In the genomic region with DNA sequence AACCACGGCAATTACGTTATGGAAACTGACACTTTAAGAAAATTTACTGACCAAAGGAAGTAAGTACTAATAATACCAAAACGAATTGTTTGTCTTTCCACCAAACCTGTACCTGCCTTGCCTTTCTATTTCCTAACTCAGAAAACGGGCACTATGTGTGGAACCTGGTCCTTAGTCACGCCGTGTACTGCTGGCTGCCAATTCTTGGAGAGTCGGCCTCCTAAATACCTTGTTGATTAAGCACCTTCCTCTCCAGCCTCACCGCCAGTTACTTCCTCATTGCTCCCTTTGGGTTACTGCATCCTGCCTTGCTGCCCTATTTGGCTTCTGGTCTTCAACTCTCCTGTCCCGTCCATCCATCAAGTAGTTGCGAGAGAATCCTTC, we compare ENCODE assay signal across 9 cellular contexts. TPM values are rescaled to one million over a fixed set of nuclear protein-coding genes. Genes with fewer than 3 reads are reported as not detected.
DNase-seq lines count a peak whose midpoint lies in the region; ATAC-seq and TF ChIP-seq lines count a peak whose summit lies in the region.
"Not testable (repeated sequence)": the region's sequence is repeated elsewhere in the genome, so short reads cannot be mapped to it uniquely, and the experiment has no call there.
"Had no signal": no experiment of that assay in that cellular context is flagged by ENCODE, and none has a peak within 500 bp of the region (broad histone marks: within the 10 kb centered on the region; RNA-seq: fewer than 3 reads in every experiment).

No MANE protein-coding gene starts in this region.

- not testable (repeated sequence) for H3K9me3 ChIP-seq in CD4-positive, alpha-beta memory T cell (ENCODE audit: control insufficient read depth in 1 of 2, low read length in 2 of 2); Loucy (ENCODE audit: insufficient read depth, low read depth, low read length); adipocyte (ENCODE audit: control insufficient read depth, low read length); mucosa of rectum (ENCODE audit: control insufficient read depth in 2 of 2, low read length in 2 of 2)

- peak overlapping the region; percentile 73; the same call in 1 of the 2 replicates for H2AFZ ChIP-seq in Loucy (ENCODE audit: low read length)

- not testable (repeated sequence) for H4K20me1 ChIP-seq in Loucy (ENCODE audit: insufficient read depth, low read length, poor library complexity, severe bottlenecking)

- not testable (repeated sequence) for H3K9me2 ChIP-seq in Loucy (replicated peaks; ENCODE audit: low read depth, low read length)

- peaks cover 27 to 70% (median 55%) of the 10 kb centered on the region in 4 donors for H3K4me1 Mint-ChIP-seq in CD4-positive, alpha-beta memory T cell
- peaks cover 52% of the 10 kb centered on the region for H3K4me1 Mint-ChIP-seq in T-helper 1 cell treated with Interleukin-12 subunit alpha and Interleukin-12 subunit beta and Interleukin-4 antibody, amounts not matched to agents 30 μg/mL and 1 μg/mL, for 36 hours (ENCODE audit: low read depth)
- H3K4me1 Mint-ChIP-seq in stimulated activated naive CD8-positive, alpha-beta T cell treated with anti-CD3 and anti-CD28 coated beads, Interleukin-15, amount 100 ng/mL, for 72 hours: peaks cover 46% of the 10 kb centered on the region

- H3K79me2 ChIP-seq in Loucy (ENCODE audit: insufficient read depth, low read length): not testable (repeated sequence)

- not testable (repeated sequence) for H3K9ac ChIP-seq in Loucy (ENCODE audit: low read depth, low read length, poor library complexity, severe bottlenecking); adipocyte (ENCODE audit: low read length)
- peak overlapping the region in 1 of 2 donors; percentile 28 for H3K9ac ChIP-seq in mucosa of rectum (ENCODE audit: low read depth in 1 of 2, low read length in 2 of 2)

- not testable (repeated sequence) for H3K27me3 Mint-ChIP-seq in CD4-positive, alpha-beta memory T cell; stimulated activated naive CD8-positive, alpha-beta T cell treated with anti-CD3 and anti-CD28 coated beads, Interleukin-15, amount 100 ng/mL, for 72 hours
- H3K27me3 Mint-ChIP-seq in T-helper 1 cell treated with Interleukin-12 subunit alpha and Interleukin-12 subunit beta and Interleukin-4 antibody, amounts not matched to agents 30 μg/mL and 1 μg/mL, for 36 hours (ENCODE audit: low read depth): peaks cover 14% of the 10 kb centered on the region

- H3K36me3 Mint-ChIP-seq in CD4-positive, alpha-beta memory T cell: peaks cover 0 to 10% of the 10 kb centered on the region in 2 donors
- H3K36me3 Mint-ChIP-seq in T-helper 1 cell treated with Interleukin-12 subunit alpha and Interleukin-12 subunit beta and Interleukin-4 antibody, amounts not matched to agents 30 μg/mL and 1 μg/mL, for 36 hours (ENCODE audit: low read depth): not testable (repeated sequence)

- not testable (repeated sequence) for H3K27me3 ChIP-seq in CD4-positive, alpha-beta memory T cell (ENCODE audit: insufficient read depth, low read length); Loucy (ENCODE audit: insufficient read depth, low read length, poor library complexity, severe bottlenecking); adipocyte (replicated peaks; ENCODE audit: control insufficient read depth, insufficient read depth, low read length); mucosa of rectum (ENCODE audit: control insufficient read depth in 2 of 2, insufficient read depth in 2 of 2, low read length in 2 of 2)

- intact Hi-C loops in CD4-positive, alpha-beta memory T cell (cut with micrococcal nuclease): loop anchor here (1.0 to 10.0 kb wide), 5 partner anchors 9 to 187 kb away; no protein-coding TSS in a partner anchor

- peak; percentile 11 for ATAC-seq in GM21737 (IDR thresholded peaks at IDR 0.05; ENCODE audit: unreplicated experiment)
- not testable (repeated sequence) for ATAC-seq in stimulated activated naive CD8-positive, alpha-beta T cell treated with anti-CD3 and anti-CD28 coated beads, Interleukin-15, amount 100 ng/mL, for 72 hours

- H3K27ac ChIP-seq in CD4-positive, alpha-beta memory T cell (ENCODE audit: low read depth, low read length): peak overlapping the region; percentile 61
- peak overlapping the region; percentile 52 to 57 for H3K27ac ChIP-seq in mucosa of rectum (ENCODE audit: low read depth in 2 of 2, low read length in 2 of 2)

- H3K4me3 Mint-ChIP-seq in CD4-positive, alpha-beta memory T cell: peak overlapping the region; percentile 93 to 97 (median 96)
- H3K4me3 Mint-ChIP-seq in T-helper 1 cell treated with Interleukin-12 subunit alpha and Interleukin-12 subunit beta and Interleukin-4 antibody, amounts not matched to agents 30 μg/mL and 1 μg/mL, for 36 hours: peak overlapping the region; percentile 92
- H3K4me3 Mint-ChIP-seq in stimulated activated naive CD8-positive, alpha-beta T cell treated with anti-CD3 and anti-CD28 coated beads, Interleukin-15, amount 100 ng/mL, for 72 hours: peak overlapping the region; percentile 82 to 95

- not testable (repeated sequence) for H3F3A ChIP-seq in Loucy (ENCODE audit: low read depth)

- H3K4me3 ChIP-seq in CD4-positive, alpha-beta memory T cell (ENCODE audit: low read length in 2 of 2): peak overlapping the region in 1 of 2 donors; percentile 64
- not testable (repeated sequence) for H3K4me3 ChIP-seq in Loucy (ENCODE audit: low read length, poor library complexity, severe bottlenecking)
- peak overlapping the region; percentile 82 for H3K4me3 ChIP-seq in adipocyte (ENCODE audit: low read length)
- H3K4me3 ChIP-seq in foreskin fibroblast (ENCODE audit: low read depth in 1 of 2, low read length in 2 of 2): peak overlapping the region; percentile 43 to 63
- peak overlapping the region in 1 of 2 donors; percentile 76 for H3K4me3 ChIP-seq in mucosa of rectum (ENCODE audit: low read length in 2 of 2)

- not testable (repeated sequence) for H3K36me3 ChIP-seq in CD4-positive, alpha-beta memory T cell (ENCODE audit: insufficient read depth, low read length); Loucy (ENCODE audit: insufficient read depth, low read length); adipocyte (ENCODE audit: control insufficient read depth, insufficient read depth, low read length, severe bottlenecking); mucosa of rectum (ENCODE audit: control insufficient read depth in 2 of 2, insufficient read depth in 2 of 2, low read length in 2 of 2)

- H3K4me2 ChIP-seq in Loucy (ENCODE audit: low read depth, low read length, poor library complexity, severe bottlenecking): peak overlapping the region; percentile 20

- H3K27ac Mint-ChIP-seq in CD4-positive, alpha-beta memory T cell: peak overlapping the region; percentile 95 to 99 (median 97)
- peak overlapping the region; percentile 97 for H3K27ac Mint-ChIP-seq in T-helper 1 cell treated with Interleukin-12 subunit alpha and Interleukin-12 subunit beta and Interleukin-4 antibody, amounts not matched to agents 30 μg/mL and 1 μg/mL, for 36 hours
- H3K27ac Mint-ChIP-seq in stimulated activated naive CD8-positive, alpha-beta T cell treated with anti-CD3 and anti-CD28 coated beads, Interleukin-15, amount 100 ng/mL, for 72 hours: peak overlapping the region; percentile 5 to 100

- H3K4me1 ChIP-seq in CD4-positive, alpha-beta memory T cell (ENCODE audit: insufficient read depth, low read length): peaks cover 54% of the 10 kb centered on the region
- H3K4me1 ChIP-seq in Loucy (ENCODE audit: insufficient read depth, low read length, poor library complexity, severe bottlenecking): peaks cover 31% of the 10 kb centered on the region
- H3K4me1 ChIP-seq in adipocyte (ENCODE audit: control insufficient read depth, insufficient read depth, low read length); mucosa of rectum (ENCODE audit: control insufficient read depth in 2 of 2, insufficient read depth in 2 of 2, low read length in 2 of 2): not testable (repeated sequence)

- not testable (repeated sequence) for TF ChIP-seq CTCF in Loucy (conservative IDR thresholded peaks at IDR 0.05; ENCODE audit: low read length); foreskin fibroblast (IDR thresholded peaks at IDR 0.05; ENCODE audit: low read depth, low read length)

- POLR2A ChIA-PET in CD4-positive, alpha-beta memory T cell (lab: Charles Lee; ENCODE audit: partially characterized antibody): interaction anchor here (0.6 to 1.9 kb wide), 7 partner anchors 9 to 1616 kb away, joined by 3 to 39 read pairs (median 8); a partner anchor contains a TSS

- CTCF ChIA-PET in CD4-positive, alpha-beta memory T cell (lab: Charles Lee; ENCODE audit: partially characterized antibody): interaction anchor here (1.3 kb wide), 1 partner anchor 9 kb away, joined by 4 read pairs; no protein-coding TSS in a partner anchor

- peaks cover 0 to 11% (median 0%) of the 10 kb centered on the region in 8 donors for H3K9me3 Mint-ChIP-seq in CD4-positive, alpha-beta memory T cell
- not testable (repeated sequence) for H3K9me3 Mint-ChIP-seq in T-helper 1 cell treated with Interleukin-12 subunit alpha and Interleukin-12 subunit beta and Interleukin-4 antibody, amounts not matched to agents 30 μg/mL and 1 μg/mL, for 36 hours; stimulated activated naive CD8-positive, alpha-beta T cell treated with anti-CD3 and anti-CD28 coated beads, Interleukin-15, amount 100 ng/mL, for 72 hours

- DNase-seq in CD4-positive, alpha-beta memory T cell: peak in 1 of 5 donors; percentile 40
- DNase-seq in adipocyte (ENCODE audit: low read depth); foreskin fibroblast; stimulated activated naive CD8-positive, alpha-beta T cell treated with anti-CD3 and anti-CD28 coated beads, Interleukin-15, amount 100 ng/mL, for 72 hours: not testable (repeated sequence)

RNA-seq across cellular contexts. Expression of a gene that starts 9.1 kb away (rescaled TPM):
- 1 to 10 TPM in 1 of 2 experiments, under 1 TPM in 1; 0.81 to 2.1 TPM for total RNA-seq in CD4-positive, alpha-beta memory T cell
- polyA plus RNA-seq in CD4-positive, alpha-beta memory T cell: under 1 TPM in 1 of 2 donors, not detected in 1; 0.14 TPM
- total RNA-seq: chondrocyte had no signal

RNA-seq across cellular contexts. Expression of a gene that starts 16.2 kb away (rescaled TPM):
- 1 to 10 TPM; 2.4 TPM for total RNA-seq in CD4-positive, alpha-beta memory T cell
- polyA plus RNA-seq in CD4-positive, alpha-beta memory T cell: under 1 TPM in 1 of 2 donors, not detected in 1; 0.09 TPM

RNA-seq across cellular contexts. Expression of a gene that starts 35.3 kb away (rescaled TPM):
- 1 to 10 TPM; 1.0 to 1.9 TPM for total RNA-seq in CD4-positive, alpha-beta memory T cell
- not detected for polyA plus RNA-seq in CD4-positive, alpha-beta memory T cell
- total RNA-seq: chondrocyte had no signal
